ENCODE assay signal across 11 cellular contexts in genomic region chr2:54606393-54606973, GRCh38.
DNase-seq lines count a peak whose midpoint lies in the region; ATAC-seq, FAIRE-seq and TF ChIP-seq lines count a peak whose summit lies in the region.
"Had no signal": no experiment of that assay in that cellular context is flagged by ENCODE, and none has a peak within 500 bp of the region (broad histone marks: within the 10 kb centered on the region; RNA-seq: fewer than 3 reads in every experiment).

No MANE protein-coding gene starts in this region.

- H3K4me3 ChIP-seq in fibroblast of the aortic adventitia (ENCODE audit: low read depth, low read length), result no peak overlapping the region
- no peak overlapping the region for H3K4me3 ChIP-seq in WERI-Rb-1 (ENCODE audit: low read depth, low read length)
- H3K4me3 ChIP-seq in kidney (ENCODE audit: low read length in 2 of 2), result no peak overlapping the region
- H3K4me3 ChIP-seq: esophagus squamous epithelium had no signal

- H3K27me3 Mint-ChIP-seq in activated CD8-positive, alpha-beta T cell treated with anti-CD3 and anti-CD28 coated beads for 36 hours, result no peaks in the 10 kb centered on the region

- CTCF ChIA-PET in activated CD8-positive, alpha-beta T cell treated with anti-CD3 and anti-CD28 coated beads for 36 hours (lab: Charles Lee), result interaction anchor here (0.9 to 4.9 kb wide), 6 partner anchors 10 to 83 kb away, joined by 3 to 27 read pairs (median 4); no protein-coding TSS in a partner anchor

- H3K9ac ChIP-seq in kidney (ENCODE audit: low read length in 2 of 2), result no peak overlapping the region

- peak; percentile 69 for DNase-seq in G401 (ENCODE audit: low spot score)
- DNase-seq in activated CD8-positive, alpha-beta T cell treated with anti-CD3 and anti-CD28 coated beads for 36 hours, result peak; percentile 66
- DNase-seq in fibroblast of the aortic adventitia (ENCODE audit: low read depth), result peak; percentile 58
- DNase-seq in stimulated activated CD4-positive, alpha-beta T cell treated with anti-CD3 and anti-CD28 coated beads, Interleukin-15, amount 100 ng/mL, for 24 hours, result peak; percentile 68
- no peak for DNase-seq in WERI-Rb-1
- DNase-seq in kidney, result no peak
- DNase-seq: Caco-2; esophagus squamous epithelium; NK-92 treated with Interleukin-12 subunit alpha and Interleukin-12 subunit beta, amount 100 ng/mL, for 24 hours had no signal

- ATAC-seq in activated CD8-positive, alpha-beta T cell treated with anti-CD3 and anti-CD28 coated beads for 36 hours, result peak; percentile 72
- ATAC-seq in HG03175 (IDR thresholded peaks at IDR 0.05; ENCODE audit: unreplicated experiment) (no peak), HG03521 (IDR thresholded peaks at IDR 0.05; ENCODE audit: unreplicated experiment) (no peak)

- H3K4me1 ChIP-seq in kidney (ENCODE audit: control insufficient read depth in 1 of 2, insufficient read depth in 1 of 2, low read depth in 1 of 2, low read length in 2 of 2), result peaks cover 48 to 64% of the 10 kb centered on the region in 2 donors

- no peak overlapping the region for H3K27ac ChIP-seq in WERI-Rb-1
- no peak overlapping the region for H3K27ac ChIP-seq in kidney (ENCODE audit: low read depth in 2 of 2, low read length in 2 of 2)

- H3K36me3 Mint-ChIP-seq in activated CD8-positive, alpha-beta T cell treated with anti-CD3 and anti-CD28 coated beads for 36 hours (ENCODE audit: low read depth), result peaks cover 12% of the 10 kb centered on the region

- FAIRE-seq in kidney (lab: Jason Lieb, UNC), result no peak

- H3K9me3 ChIP-seq in WERI-Rb-1 (ENCODE audit: severe bottlenecking), result no peaks in the 10 kb centered on the region
- no peaks in the 10 kb centered on the region for H3K9me3 ChIP-seq in kidney (ENCODE audit: control insufficient read depth in 1 of 2, low read length in 2 of 2)
- H3K9me3 ChIP-seq: Caco-2, esophagus squamous epithelium had no signal

- no peaks in the 10 kb centered on the region for H3K27me3 ChIP-seq in WERI-Rb-1 (ENCODE audit: insufficient read depth, low read depth, severe bottlenecking)
- H3K27me3 ChIP-seq: esophagus squamous epithelium had no signal

- no peak for TF ChIP-seq CTCF in activated CD8-positive, alpha-beta T cell treated with anti-CD3 and anti-CD28 coated beads for 36 hours (IDR thresholded peaks at IDR 0.05)
- TF ChIP-seq CTCF in fibroblast of the aortic adventitia (IDR thresholded peaks at IDR 0.05; ENCODE audit: insufficient read depth, low read length), result no peak
- TF ChIP-seq CTCF in WERI-Rb-1 (IDR thresholded peaks at IDR 0.05; ENCODE audit: low read depth, low read length), result no peak
- TF ChIP-seq CTCF in kidney (IDR thresholded peaks at IDR 0.05; ENCODE audit: borderline replicate concordance, extremely low read depth, insufficient read depth), result no peak

- POLR2A ChIA-PET in activated CD8-positive, alpha-beta T cell treated with anti-CD3 and anti-CD28 coated beads for 36 hours (lab: Charles Lee), result interaction anchor here (0.7 to 6.2 kb wide), 7 partner anchors 9 to 48 kb away, joined by 3 to 44 read pairs (median 4); no protein-coding TSS in a partner anchor

- H3K36me3 ChIP-seq in WERI-Rb-1 (peaks cover 15% of the 10 kb centered on the region), kidney (ENCODE audit: control insufficient read depth in 1 of 2, insufficient read depth in 2 of 2, low read length in 2 of 2) (no peaks in the 10 kb centered on the region)
- H3K36me3 ChIP-seq: esophagus squamous epithelium had no signal

- intact Hi-C loops in activated CD8-positive, alpha-beta T cell treated with anti-CD3 and anti-CD28 coated beads for 36 hours (cut with micrococcal nuclease), result loop anchor here (5.0 kb wide), 1 partner anchor 34 kb away; no protein-coding TSS in a partner anchor
- intact Hi-C loops in kidney (cut with DNase I), result no loop called here

- H3K27ac Mint-ChIP-seq in activated CD8-positive, alpha-beta T cell treated with anti-CD3 and anti-CD28 coated beads for 36 hours, result peak overlapping the region; percentile 87

- peak overlapping the region; percentile 42 for H3K4me3 Mint-ChIP-seq in activated CD8-positive, alpha-beta T cell treated with anti-CD3 and anti-CD28 coated beads for 36 hours

- peaks cover 83% of the 10 kb centered on the region for H3K4me1 Mint-ChIP-seq in activated CD8-positive, alpha-beta T cell treated with anti-CD3 and anti-CD28 coated beads for 36 hours (ENCODE audit: low read depth)

- in situ Hi-C loops in G401 (cut with HindIII; ENCODE audit: low sequenced_read_pairs), result no loop called here

- no peaks in the 10 kb centered on the region for H3K9me3 Mint-ChIP-seq in activated CD8-positive, alpha-beta T cell treated with anti-CD3 and anti-CD28 coated beads for 36 hours

Comparison
In these comparisons a context has a peak if more than half of its experiments do, and no peak if none do; other contexts are left out.
1. DNase-seq: peak in G401 (single experiment), activated CD8-positive, alpha-beta T cell treated with anti-CD3 and anti-CD28 coated beads for 36 hours (single experiment), fibroblast of the aortic adventitia (single experiment) and stimulated activated CD4-positive, alpha-beta T cell treated with anti-CD3 and anti-CD28 coated beads, Interleukin-15, amount 100 ng/mL, for 24 hours (single experiment); none in WERI-Rb-1 (single experiment) and kidney (single experiment).